In genomic region chr10:97186911-97187310, GRCh38 we compare ENCODE assay signal across 22 cellular contexts. TPM values are rescaled to one million over a fixed set of nuclear protein-coding genes. Genes with fewer than 3 reads are reported as not detected.
"Had no signal": no experiment of that assay in that cellular context is flagged by ENCODE, and none has a peak within 500 bp of the region (broad histone marks: within the 10 kb centered on the region; RNA-seq: fewer than 3 reads in every experiment).

No MANE protein-coding gene starts in this region.

- H3K27ac ChIP-seq: breast epithelium, gastrocnemius medialis, heart left ventricle, prostate gland, right atrium auricular region, tibial nerve, vagina had no signal

- H3K4me3 Mint-ChIP-seq: activated CD4-positive, alpha-beta T cell treated with anti-CD3 and anti-CD28 coated beads, Interleukin-2, amount 10 ng/mL, durations not matched to agents 7 days and 5 days; activated naive CD4-positive, alpha-beta T cell treated with anti-CD3 and anti-CD28 coated beads, Interleukin-2, amount 10 ng/mL, durations not matched to agents 7 days and 5 days had no signal

- H3K36me3 Mint-ChIP-seq: activated naive CD4-positive, alpha-beta T cell treated with anti-CD3 and anti-CD28 coated beads, Interleukin-2, amount 10 ng/mL, durations not matched to agents 7 days and 5 days; immature natural killer cell; T-cell had no signal

- H3K9me3 Mint-ChIP-seq: activated CD4-positive, alpha-beta T cell treated with anti-CD3 and anti-CD28 coated beads, Interleukin-2, amount 10 ng/mL, durations not matched to agents 7 days and 5 days; activated naive CD4-positive, alpha-beta T cell treated with anti-CD3 and anti-CD28 coated beads, Interleukin-2, amount 10 ng/mL, durations not matched to agents 7 days and 5 days; activated naive CD8-positive, alpha-beta T cell treated with anti-CD3 and anti-CD28 coated beads, Interleukin-2, amount 50 U/mL, for 24 hours; activated T-cell treated with anti-CD3 and anti-CD28 coated beads, Interleukin-2, amount 50 U/mL, for 24 hours; immature natural killer cell; memory B cell; naive thymus-derived CD8-positive, alpha-beta T cell; T-cell had no signal

- ATAC-seq: activated CD8-positive, alpha-beta T cell treated with anti-CD3 and anti-CD28 coated beads, Interleukin-2, amount 10 ng/mL, durations not matched to agents 7 days and 5 days; activated naive CD8-positive, alpha-beta T cell treated with anti-CD3 and anti-CD28 coated beads, Interleukin-2, amount 50 U/mL, for 24 hours; gastrocnemius medialis; heart left ventricle; left ventricle myocardium superior; naive thymus-derived CD8-positive, alpha-beta T cell; stimulated activated naive CD8-positive, alpha-beta T cell treated with anti-CD3 and anti-CD28 coated beads, Interleukin-15, Interleukin-2, amounts not matched to agents 100 U/mL and 50 U/mL, for 24 hours; T-cell had no signal

- H3K4me1 ChIP-seq: gastrocnemius medialis had no signal

- H3K9me3 ChIP-seq: breast epithelium, gastrocnemius medialis, heart left ventricle, prostate gland, right atrium auricular region, tibial nerve, vagina had no signal

- H3K36me3 ChIP-seq: breast epithelium, gastrocnemius medialis, heart left ventricle, prostate gland, right atrium auricular region, tibial nerve, vagina had no signal

- DNase-seq: activated CD4-positive, alpha-beta T cell treated with anti-CD3 and anti-CD28 coated beads, Interleukin-2, amount 10 ng/mL, durations not matched to agents 7 days and 5 days; activated CD8-positive, alpha-beta T cell treated with anti-CD3 and anti-CD28 coated beads, Interleukin-2, amount 10 ng/mL, durations not matched to agents 7 days and 5 days; activated effector memory CD4-positive, alpha-beta T cell treated with Interleukin-2 at 50 U/mL for 16 hours; activated naive CD4-positive, alpha-beta T cell treated with anti-CD3 and anti-CD28 coated beads, Interleukin-2, amount 10 ng/mL, durations not matched to agents 7 days and 5 days; activated naive CD8-positive, alpha-beta T cell treated with anti-CD3 and anti-CD28 coated beads, Interleukin-2, amount 50 U/mL, for 24 hours; activated T-cell treated with anti-CD3 and anti-CD28 coated beads, Interleukin-2, amount 50 U/mL, for 24 hours; anterior cingulate cortex; effector CD4-positive, alpha-beta T cell; gastrocnemius medialis; heart left ventricle; immature natural killer cell; left ventricle myocardium superior; naive thymus-derived CD8-positive, alpha-beta T cell; occipital lobe; stimulated activated naive CD8-positive, alpha-beta T cell treated with anti-CD3 and anti-CD28 coated beads, Interleukin-15, Interleukin-2, amounts not matched to agents 100 U/mL and 50 U/mL, for 24 hours; T-cell had no signal

- H3K4me3 ChIP-seq: breast epithelium, gastrocnemius medialis, heart left ventricle, right atrium auricular region, tibial nerve, vagina had no signal

- H3K27ac Mint-ChIP-seq: activated CD4-positive, alpha-beta T cell treated with anti-CD3 and anti-CD28 coated beads, Interleukin-2, amount 10 ng/mL, durations not matched to agents 7 days and 5 days; activated CD8-positive, alpha-beta T cell treated with anti-CD3 and anti-CD28 coated beads, Interleukin-2, amount 10 ng/mL, durations not matched to agents 7 days and 5 days; activated naive CD4-positive, alpha-beta T cell treated with anti-CD3 and anti-CD28 coated beads, Interleukin-2, amount 10 ng/mL, durations not matched to agents 7 days and 5 days; activated naive CD8-positive, alpha-beta T cell treated with anti-CD3 and anti-CD28 coated beads, Interleukin-2, amount 50 U/mL, for 24 hours; activated T-cell treated with anti-CD3 and anti-CD28 coated beads, Interleukin-2, amount 50 U/mL, for 24 hours; immature natural killer cell; memory B cell; naive thymus-derived CD8-positive, alpha-beta T cell; T-cell had no signal

RNA-seq across cellular contexts. Expression of gene SLIT1, which starts 1.2 kb away (rescaled TPM):
- total RNA-seq: right atrium auricular region had no signal
